12 cellular contexts compared by ENCODE assay signal in genomic region chr9:89961616-89962341, GRCh38.
A peak's percentile ranks its signal among the peaks of the same experiment; 100 is the strongest.
DNase-seq lines count a peak whose midpoint lies in the region; ATAC-seq and TF ChIP-seq lines count a peak whose summit lies in the region.
"Had no signal": no experiment of that assay in that cellular context is flagged by ENCODE, and none has a peak within 500 bp of the region (broad histone marks: within the 10 kb centered on the region; RNA-seq: fewer than 3 reads in every experiment).

No MANE protein-coding gene starts in this region.

- peak overlapping the region; percentile 6 for H3K4me3 Mint-ChIP-seq in activated naive CD4-positive, alpha-beta T cell treated with anti-CD3 and anti-CD28 coated beads, Interleukin-2, amount 10 ng/mL, durations not matched to agents 7 days and 5 days
- H3K4me3 Mint-ChIP-seq in memory B cell (peak overlapping the region; percentile 15), type B pancreatic cell (no peak overlapping the region)

- H3K27me3 ChIP-seq in adipocyte (replicated peaks; ENCODE audit: control insufficient read depth, insufficient read depth, low read length) (no peaks in the 10 kb centered on the region), upper lobe of left lung (no peaks in the 10 kb centered on the region)

- 58 to 63% methylated on average over 5 to 9 of the region's 9 CpGs for WGBS in upper lobe of left lung, 2 donors

- peak overlapping the region; percentile 69 for H3K27ac Mint-ChIP-seq in activated naive CD4-positive, alpha-beta T cell treated with anti-CD3 and anti-CD28 coated beads, Interleukin-2, amount 10 ng/mL, durations not matched to agents 7 days and 5 days
- H3K27ac Mint-ChIP-seq in memory B cell: no peak overlapping the region
- no peak overlapping the region for H3K27ac Mint-ChIP-seq in type B pancreatic cell

- H3K36me3 ChIP-seq in adipocyte (ENCODE audit: control insufficient read depth, insufficient read depth, low read length, severe bottlenecking) (no peaks in the 10 kb centered on the region), upper lobe of left lung (no peaks in the 10 kb centered on the region)

- H3K4me1 ChIP-seq in adipocyte (ENCODE audit: control insufficient read depth, insufficient read depth, low read length): peaks cover 30% of the 10 kb centered on the region
- peaks cover 7 to 13% (median 10%) of the 10 kb centered on the region in 4 donors for H3K4me1 ChIP-seq in upper lobe of left lung

- no peaks in the 10 kb centered on the region for H3K9me3 ChIP-seq in adipocyte (ENCODE audit: control insufficient read depth, low read length)
- no peaks in the 10 kb centered on the region for H3K9me3 ChIP-seq in upper lobe of left lung

- no peaks in the 10 kb centered on the region for H3K36me3 Mint-ChIP-seq in activated naive CD4-positive, alpha-beta T cell treated with anti-CD3 and anti-CD28 coated beads, Interleukin-2, amount 10 ng/mL, durations not matched to agents 7 days and 5 days
- H3K36me3 Mint-ChIP-seq in memory B cell: no peaks in the 10 kb centered on the region
- no peaks in the 10 kb centered on the region for H3K36me3 Mint-ChIP-seq in type B pancreatic cell
- H3K36me3 Mint-ChIP-seq: brain, naive B cell had no signal

- peaks cover 3% of the 10 kb centered on the region for H3K27me3 Mint-ChIP-seq in activated naive CD4-positive, alpha-beta T cell treated with anti-CD3 and anti-CD28 coated beads, Interleukin-2, amount 10 ng/mL, durations not matched to agents 7 days and 5 days
- peaks cover 2% of the 10 kb centered on the region for H3K27me3 Mint-ChIP-seq in memory B cell
- peaks cover 3% of the 10 kb centered on the region for H3K27me3 Mint-ChIP-seq in type B pancreatic cell
- H3K27me3 Mint-ChIP-seq: brain, naive B cell had no signal

- peak; percentile 50 for ATAC-seq in memory B cell (ENCODE audit: low read depth)
- ATAC-seq in upper lobe of left lung (ENCODE audit: low FRiP score in 2 of 2): peak in 1 of 2 donors; percentile 41

- no peaks in the 10 kb centered on the region for H3K9me3 Mint-ChIP-seq in activated naive CD4-positive, alpha-beta T cell treated with anti-CD3 and anti-CD28 coated beads, Interleukin-2, amount 10 ng/mL, durations not matched to agents 7 days and 5 days
- no peaks in the 10 kb centered on the region for H3K9me3 Mint-ChIP-seq in memory B cell
- H3K9me3 Mint-ChIP-seq in type B pancreatic cell: no peaks in the 10 kb centered on the region
- H3K9me3 Mint-ChIP-seq: naive B cell had no signal

- H3K4me3 ChIP-seq in adipocyte (ENCODE audit: low read length) (peak overlapping the region; percentile 67), upper lobe of left lung (peak overlapping the region in 1 of 4 donors; percentile 18)

- peak; percentile 35 for DNase-seq in activated naive CD4-positive, alpha-beta T cell treated with anti-CD3 and anti-CD28 coated beads, Interleukin-2, amount 10 ng/mL, durations not matched to agents 7 days and 5 days
- no peak for DNase-seq in activated naive CD4-positive, alpha-beta T cell (lab: John Stamatoyannopoulos, UW)
- no peak for DNase-seq in adipocyte (ENCODE audit: low read depth)
- no peak for DNase-seq in memory B cell (ENCODE audit: low spot score in 2 of 2)
- DNase-seq in upper lobe of left lung: no peak
- no peak for DNase-seq in GM13976 (ENCODE audit: low spot score)
- no peak for DNase-seq in type B pancreatic cell (ENCODE audit: extremely low spot score, unreplicated experiment)
- DNase-seq in foreskin melanocyte: no peak
- DNase-seq: naive B cell had no signal

- no peak for TF ChIP-seq EP300 in upper lobe of left lung (IDR thresholded peaks at IDR 0.05)

- TF ChIP-seq CTCF in upper lobe of left lung (IDR thresholded peaks at IDR 0.05) (no peak), GM13976 (IDR thresholded peaks at IDR 0.05; ENCODE audit: borderline replicate concordance, control extremely low read depth, extremely low read depth, insufficient read depth, missing control alignments) (no peak), type B pancreatic cell (conservative IDR thresholded peaks at IDR 0.05) (no peak)

- no peak for TF ChIP-seq POLR2A in upper lobe of left lung (IDR thresholded peaks at IDR 0.05)

- in situ Hi-C loops in GM13976 (cut with MboI; ENCODE audit: low sequenced_read_pairs, unreplicated experiment): no loop called here

- peaks cover 19% of the 10 kb centered on the region for H3K4me1 Mint-ChIP-seq in activated naive CD4-positive, alpha-beta T cell treated with anti-CD3 and anti-CD28 coated beads, Interleukin-2, amount 10 ng/mL, durations not matched to agents 7 days and 5 days
- H3K4me1 Mint-ChIP-seq in memory B cell (peaks cover 5% of the 10 kb centered on the region), type B pancreatic cell (ENCODE audit: unreplicated experiment) (no peaks in the 10 kb centered on the region)

- H3K27ac ChIP-seq in upper lobe of left lung: peak overlapping the region; percentile 10 to 53 (median 34)
- H3K27ac ChIP-seq: C4-2B, VCaP had no signal

- CTCF ChIA-PET in activated naive CD4-positive, alpha-beta T cell treated with anti-CD3 and anti-CD28 coated beads, Interleukin-2, amount 10 ng/mL, durations not matched to agents 7 days and 5 days (lab: Charles Lee): interaction anchor here (0.7 kb wide), 1 partner anchor 139 kb away, joined by 3 read pairs; no protein-coding TSS in a partner anchor

- peak overlapping the region; percentile 63 for H3K9ac ChIP-seq in adipocyte (ENCODE audit: low read length)
